Comparison of ENCODE assay signal across 1 cellular context in genomic region chr16:27224271-27224737, GRCh38.
TF ChIP-seq lines count a peak whose summit lies in the region.

No MANE protein-coding gene starts in this region.

TF ChIP-seq in H1, 55 proteins besides CTCF, POLR2A, EP300 and RAD21:
- TF ChIP-seq KDM1A (IDR thresholded peaks at IDR 0.05; ENCODE audit: borderline replicate concordance, low read length) (no peak), SIRT6 (IDR thresholded peaks at IDR 0.05; ENCODE audit: low read length) (no peak), BACH1 (IDR thresholded peaks at IDR 0.05; ENCODE audit: low read length) (no peak), KDM4A (IDR thresholded peaks at IDR 0.05; ENCODE audit: low read depth, low read length, severe bottlenecking) (no peak), ASH2L (IDR thresholded peaks at IDR 0.05; ENCODE audit: low read length) (no peak), TAF1 (IDR thresholded peaks at IDR 0.05; ENCODE audit: low read depth, low read length) (no peak)
